1 cellular context compared by ENCODE assay signal in genomic region chr20:64041781-64042771, GRCh38.
TF ChIP-seq lines count a peak whose summit lies in the region.

No MANE protein-coding gene starts in this region.

TF ChIP-seq in HepG2, 621 proteins besides CTCF, POLR2A, EP300 and RAD21 (continued from another document and continues in another):
- no peak for TF ChIP-seq DMTF1 (CRISPR knock-in tag; IDR thresholded peaks at IDR 0.05)
- TF ChIP-seq PHF8 (CRISPR knock-in tag; IDR thresholded peaks at IDR 0.05): peak; percentile 87
- TF ChIP-seq THAP11 (CRISPR knock-in tag; IDR thresholded peaks at IDR 0.05): peak; percentile 46; the same call in 1 of the 2 replicates
- TF ChIP-seq CENPBD1 (CRISPR knock-in tag; IDR thresholded peaks at IDR 0.05; ENCODE audit: borderline replicate concordance, low read depth): no peak
- TF ChIP-seq ZNF530 (CRISPR knock-in tag; IDR thresholded peaks at IDR 0.05; ENCODE audit: low read depth): no peak
- 0 out of 2 replicates have a peak, but pooled peaks have one; percentile 44 for TF ChIP-seq MIXL1 (CRISPR knock-in tag; IDR thresholded peaks at IDR 0.05)
- TF ChIP-seq ZBTB34 (CRISPR knock-in tag; IDR thresholded peaks at IDR 0.05): no peak
- TF ChIP-seq ZSCAN12 (CRISPR knock-in tag; IDR thresholded peaks at IDR 0.05): no peak; the same call in none of the 2 replicates
- peak; percentile 47; the same call in 1 of the 2 replicates for TF ChIP-seq ZBTB3 (CRISPR knock-in tag; IDR thresholded peaks at IDR 0.05; ENCODE audit: borderline replicate concordance, low read depth)
- TF ChIP-seq ZNF17 (CRISPR knock-in tag; IDR thresholded peaks at IDR 0.05): no peak
- peak; percentile 56; the same call in 1 of the 2 replicates for TF ChIP-seq PAXIP1 (CRISPR knock-in tag; conservative IDR thresholded peaks at IDR 0.05)
- peak; percentile 28; the same call in 1 of the 2 replicates for TF ChIP-seq ZNF205 (CRISPR knock-in tag; IDR thresholded peaks at IDR 0.05)
- no peak for TF ChIP-seq PAWR (CRISPR knock-in tag; IDR thresholded peaks at IDR 0.05; ENCODE audit: borderline replicate concordance)
- no peak for TF ChIP-seq ZNF75D (CRISPR knock-in tag; IDR thresholded peaks at IDR 0.05; ENCODE audit: borderline replicate concordance)
- TF ChIP-seq MEIS2 (CRISPR knock-in tag; IDR thresholded peaks at IDR 0.05): peak; percentile 61; the same call in 1 of the 2 replicates
- TF ChIP-seq FOSL1 (CRISPR knock-in tag; IDR thresholded peaks at IDR 0.05; ENCODE audit: borderline replicate concordance): peak; percentile 26; the same call in 1 of the 2 replicates
- no peak for TF ChIP-seq ZNF260 (CRISPR knock-in tag; IDR thresholded peaks at IDR 0.05; ENCODE audit: borderline replicate concordance, low read depth)
- 0 out of 2 replicates have a peak, but pooled peaks have one; percentile 39 for TF ChIP-seq REXO4 (CRISPR knock-in tag; IDR thresholded peaks at IDR 0.05; ENCODE audit: borderline replicate concordance)
- TF ChIP-seq REST (IDR thresholded peaks at IDR 0.05; ENCODE audit: borderline replicate concordance in 1 of 2, low read depth in 1 of 2, low read length in 2 of 2): no peak
- peak; percentile 63; the same call in 1 of the 2 replicates for TF ChIP-seq ZNF768 (CRISPR knock-in tag; IDR thresholded peaks at IDR 0.05)
- TF ChIP-seq ZFY (CRISPR knock-in tag; IDR thresholded peaks at IDR 0.05): peak; percentile 71
- TF ChIP-seq ZNF121 (CRISPR knock-in tag; IDR thresholded peaks at IDR 0.05): no peak
- TF ChIP-seq MTA3 (CRISPR knock-in tag; IDR thresholded peaks at IDR 0.05): no peak
- 0 out of 2 replicates have a peak, but pooled peaks have one; percentile 49 for TF ChIP-seq ZNF839 (CRISPR knock-in tag; IDR thresholded peaks at IDR 0.05; ENCODE audit: borderline replicate concordance)
- TF ChIP-seq MZF1 (CRISPR knock-in tag; IDR thresholded peaks at IDR 0.05; ENCODE audit: borderline replicate concordance): no peak
- no peak; the same call in 1 of the 2 replicates for TF ChIP-seq ZNF3 (CRISPR knock-in tag; IDR thresholded peaks at IDR 0.05)
- no peak for TF ChIP-seq ATM (IDR thresholded peaks at IDR 0.05; ENCODE audit: borderline replicate concordance)
- TF ChIP-seq ZNF879 (CRISPR knock-in tag; IDR thresholded peaks at IDR 0.05): peak; percentile 75; the same call in 1 of the 2 replicates
- 0 out of 2 replicates have a peak, but pooled peaks have one; percentile 31 for TF ChIP-seq CENPT (CRISPR knock-in tag; IDR thresholded peaks at IDR 0.05; ENCODE audit: low read depth)
- TF ChIP-seq SKI (IDR thresholded peaks at IDR 0.05; ENCODE audit: partially characterized antibody): no peak
- peak; percentile 93 for TF ChIP-seq NRL (CRISPR knock-in tag; IDR thresholded peaks at IDR 0.05; ENCODE audit: borderline replicate concordance)
- TF ChIP-seq HMG20B (CRISPR knock-in tag; conservative IDR thresholded peaks at IDR 0.05): no peak
- no peak for TF ChIP-seq ZBTB44 (CRISPR knock-in tag; IDR thresholded peaks at IDR 0.05)
- no peak for TF ChIP-seq CREM (IDR thresholded peaks at IDR 0.05)
- no peak for TF ChIP-seq CREM (CRISPR knock-in tag; IDR thresholded peaks at IDR 0.05)
- TF ChIP-seq SRY (CRISPR knock-in tag; IDR thresholded peaks at IDR 0.05): peak; percentile 77; the same call in 1 of the 2 replicates
- TF ChIP-seq SP5 (CRISPR knock-in tag; IDR thresholded peaks at IDR 0.05; ENCODE audit: borderline replicate concordance, low read depth): peak; percentile 6
- no peak for TF ChIP-seq NONO (IDR thresholded peaks at IDR 0.05)
- TF ChIP-seq NONO (CRISPR knock-in tag; conservative IDR thresholded peaks at IDR 0.05): peak; percentile 56; the same call in 1 of the 2 replicates
- TF ChIP-seq ATF3 (CRISPR knock-in tag; IDR thresholded peaks at IDR 0.05): peak; percentile 64; the same call in 1 of the 2 replicates
- TF ChIP-seq ZFP36 (IDR thresholded peaks at IDR 0.05; ENCODE audit: borderline replicate concordance, low read depth, low read length, partially characterized antibody): no peak
- no peak; the same call in 1 of the 2 replicates for TF ChIP-seq ZNF616 (CRISPR knock-in tag; IDR thresholded peaks at IDR 0.05; ENCODE audit: low read depth)
- TF ChIP-seq ZNF12 (CRISPR knock-in tag; IDR thresholded peaks at IDR 0.05): peak; percentile 64; the same call in 1 of the 2 replicates
- TF ChIP-seq ZNF18 (CRISPR knock-in tag; IDR thresholded peaks at IDR 0.05; ENCODE audit: insufficient replicate concordance): peak; percentile 94
- 0 out of 2 replicates have a peak, but pooled peaks have one; percentile 42 for TF ChIP-seq ZNF674 (CRISPR knock-in tag; IDR thresholded peaks at IDR 0.05; ENCODE audit: low read depth)
- no peak for TF ChIP-seq MXI1 (IDR thresholded peaks at IDR 0.05; ENCODE audit: borderline replicate concordance, low read depth, low read length)
- peak; percentile 74 for TF ChIP-seq MXD3 (CRISPR knock-in tag; IDR thresholded peaks at IDR 0.05)
- no peak for TF ChIP-seq SOX6 (IDR thresholded peaks at IDR 0.05)
- TF ChIP-seq SOX6 (CRISPR knock-in tag; IDR thresholded peaks at IDR 0.05): peak; percentile 36; the same call in 1 of the 2 replicates
- TF ChIP-seq GFI1 (CRISPR knock-in tag; IDR thresholded peaks at IDR 0.05; ENCODE audit: borderline replicate concordance): peak; percentile 50; the same call in 1 of the 2 replicates
- no peak for TF ChIP-seq HMG20A (CRISPR knock-in tag; IDR thresholded peaks at IDR 0.05; ENCODE audit: borderline replicate concordance)
- TF ChIP-seq ZNF160 (CRISPR knock-in tag; IDR thresholded peaks at IDR 0.05): no peak
- TF ChIP-seq ZNF691 (CRISPR knock-in tag; IDR thresholded peaks at IDR 0.05; ENCODE audit: borderline replicate concordance, low read depth): no peak
- TF ChIP-seq TGIF2 (CRISPR knock-in tag; IDR thresholded peaks at IDR 0.05): 0 out of 2 replicates have a peak, but pooled peaks have one; percentile 33
